In the genomic region with DNA sequence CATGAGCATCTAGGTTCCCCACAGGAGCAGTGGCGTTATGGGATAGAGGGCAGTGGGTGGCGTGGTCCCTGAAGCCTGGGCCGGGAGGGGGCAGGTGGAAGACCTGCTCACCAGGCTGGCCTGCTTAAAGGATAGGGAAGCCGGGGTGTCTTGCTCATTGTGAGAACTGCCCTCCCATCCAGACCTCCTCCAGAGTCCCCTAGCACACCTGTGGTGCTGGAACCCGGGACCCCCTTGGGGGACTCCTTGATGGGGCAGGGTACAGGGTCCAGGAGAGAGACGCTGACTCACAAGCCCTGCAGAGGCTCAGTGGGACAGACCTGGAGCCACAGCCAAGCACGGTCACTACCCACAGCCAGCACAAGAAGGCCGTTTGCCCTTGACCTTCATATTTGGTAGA, we compare ENCODE assay signal across 18 cellular contexts. TPM values are rescaled to one million over a fixed set of nuclear protein-coding genes. Genes with fewer than 3 reads are reported as not detected.
DNase-seq lines count a peak whose midpoint lies in the region; ATAC-seq, FAIRE-seq and TF ChIP-seq lines count a peak whose summit lies in the region.
"Had no signal": no experiment of that assay in that cellular context is flagged by ENCODE, and none has a peak within 500 bp of the region (broad histone marks: within the 10 kb centered on the region; RNA-seq: fewer than 3 reads in every experiment).

No MANE protein-coding gene starts in this region.

- 90 to 93% methylated on average over 3 to 8 of the region's 8 CpGs for WGBS in endodermal cell (ENCODE audit: insufficient coverage in 1 of 2, insufficient read length in 1 of 2), 2 experiments

- no peak for FAIRE-seq in GM19239 (lab: Jason Lieb, UNC)
- FAIRE-seq: H1 had no signal

- no peak overlapping the region for H2AFZ ChIP-seq in ACC112 (ENCODE audit: low read length, unreplicated experiment)

- H3K4me3 ChIP-seq in ACC112 (ENCODE audit: low read depth, low read length) (no peak overlapping the region), endodermal cell (ENCODE audit: low read length) (no peak overlapping the region)

- H3K36me3 Mint-ChIP-seq in endodermal cell (ENCODE audit: low read depth) = no peaks in the 10 kb centered on the region
- H3K36me3 Mint-ChIP-seq in stimulated activated effector memory CD8-positive, alpha-beta T cell treated with anti-CD3 and anti-CD28 coated beads, Interleukin-12 subunit alpha, Interleukin-12 subunit beta, amount 100 ng/mL, for 72 hours = no peaks in the 10 kb centered on the region
- H3K36me3 Mint-ChIP-seq: CD8-positive, alpha-beta T cell had no signal

- no peak overlapping the region for H3K4me3 Mint-ChIP-seq in endodermal cell
- no peak overlapping the region for H3K4me3 Mint-ChIP-seq in stimulated activated effector memory CD8-positive, alpha-beta T cell treated with anti-CD3 and anti-CD28 coated beads, Interleukin-12 subunit alpha, Interleukin-12 subunit beta, amount 100 ng/mL, for 72 hours
- H3K4me3 Mint-ChIP-seq: CD8-positive, alpha-beta T cell had no signal

- DNase-seq in HuH-7.5 (ENCODE audit: low spot score) = peak; percentile 2
- peak; percentile 42 for DNase-seq in endodermal cell
- peak; percentile 74 for DNase-seq in posterior vena cava (ENCODE audit: low spot score)
- no peak for DNase-seq in stimulated activated effector memory CD8-positive, alpha-beta T cell treated with anti-CD3 and anti-CD28 coated beads, Interleukin-12 subunit alpha, Interleukin-12 subunit beta, amount 100 ng/mL, for 72 hours (ENCODE audit: low spot score in 2 of 2)
- DNase-seq in GM19239 (ENCODE audit: insufficient read length, low spot score) = no peak
- DNase-seq in HUDEP-2 (lab: John Stamatoyannopoulos, UW; ENCODE audit: unreplicated experiment in 76 of 76) = no peak
- DNase-seq: BE2C; CD8-positive, alpha-beta T cell; NCI-H1092 treated with DMSO at 0.1 percent for 48 hours; NCI-H187 treated with DMSO at 0.1 percent for 48 hours; NCI-H446; SHP77 treated with DMSO at 0.1 percent for 48 hours had no signal

- no peaks in the 10 kb centered on the region for H3K9me3 ChIP-seq in endodermal cell (ENCODE audit: control insufficient read depth, low read length)
- H3K9me3 ChIP-seq: BE2C had no signal

- ATAC-seq in stimulated activated effector memory CD8-positive, alpha-beta T cell treated with anti-CD3 and anti-CD28 coated beads, Interleukin-12 subunit alpha, Interleukin-12 subunit beta, amount 100 ng/mL, for 72 hours = no peak
- ATAC-seq in GM19397 (IDR thresholded peaks at IDR 0.05; ENCODE audit: unreplicated experiment) = no peak
- ATAC-seq: CD8-positive, alpha-beta T cell had no signal

- no peaks in the 10 kb centered on the region for H3K9me3 Mint-ChIP-seq in endodermal cell
- H3K9me3 Mint-ChIP-seq in stimulated activated effector memory CD8-positive, alpha-beta T cell treated with anti-CD3 and anti-CD28 coated beads, Interleukin-12 subunit alpha, Interleukin-12 subunit beta, amount 100 ng/mL, for 72 hours = no peaks in the 10 kb centered on the region
- H3K9me3 Mint-ChIP-seq: CD8-positive, alpha-beta T cell had no signal

- H3K27ac ChIP-seq in ACC112 (ENCODE audit: low read depth, low read length) (peak overlapping the region; percentile 86; the same call in 1 of the 2 replicates), endodermal cell (ENCODE audit: low read depth, low read length) (no peak overlapping the region)
- H3K27ac ChIP-seq: KMS-11 had no signal

- peaks cover 11% of the 10 kb centered on the region; the same call in 1 of the 2 replicates for H3K27me3 ChIP-seq in ACC112 (ENCODE audit: insufficient read depth, low read length)
- peaks cover 44% of the 10 kb centered on the region for H3K27me3 ChIP-seq in endodermal cell (ENCODE audit: control insufficient read depth, insufficient read depth, low read length, poor library complexity, severe bottlenecking)
- H3K27me3 ChIP-seq: BE2C had no signal

- intact Hi-C loops in posterior vena cava (cut with DNase I) = no loop called here

- TF ChIP-seq CTCF in endodermal cell (conservative IDR thresholded peaks at IDR 0.05) = no peak

- H3K27me3 Mint-ChIP-seq in endodermal cell (ENCODE audit: insufficient read depth) = peaks cover 49% of the 10 kb centered on the region

- H3K4me1 Mint-ChIP-seq in endodermal cell = no peaks in the 10 kb centered on the region
- peaks cover 6% of the 10 kb centered on the region for H3K4me1 Mint-ChIP-seq in stimulated activated effector memory CD8-positive, alpha-beta T cell treated with anti-CD3 and anti-CD28 coated beads, Interleukin-12 subunit alpha, Interleukin-12 subunit beta, amount 100 ng/mL, for 72 hours

- H3K27ac Mint-ChIP-seq in endodermal cell = no peak overlapping the region
- H3K27ac Mint-ChIP-seq in stimulated activated effector memory CD8-positive, alpha-beta T cell treated with anti-CD3 and anti-CD28 coated beads, Interleukin-12 subunit alpha, Interleukin-12 subunit beta, amount 100 ng/mL, for 72 hours = no peak overlapping the region
- H3K27ac Mint-ChIP-seq: CD8-positive, alpha-beta T cell had no signal

- peaks cover 25% of the 10 kb centered on the region for H3K4me1 ChIP-seq in ACC112 (ENCODE audit: control insufficient read depth, insufficient read depth, low read length, unreplicated experiment)
- H3K4me1 ChIP-seq in endodermal cell (ENCODE audit: control insufficient read depth, insufficient read depth, low read length) = no peaks in the 10 kb centered on the region
- H3K4me1 ChIP-seq: BE2C had no signal

- no peaks in the 10 kb centered on the region for H3K79me2 ChIP-seq in ACC112 (ENCODE audit: control insufficient read depth, insufficient read depth, low read length, unreplicated experiment)

- no peak overlapping the region for H3K9ac ChIP-seq in endodermal cell (ENCODE audit: extremely low read depth, low read length, poor library complexity, severe bottlenecking)
- H3K9ac ChIP-seq: KMS-11 had no signal

- H3K36me3 ChIP-seq in ACC112 (ENCODE audit: insufficient read depth, low read length) = no peaks in the 10 kb centered on the region
- no peaks in the 10 kb centered on the region for H3K36me3 ChIP-seq in endodermal cell (ENCODE audit: control insufficient read depth, insufficient read depth, low read length)
- H3K36me3 ChIP-seq: BE2C had no signal

RNA-seq across cellular contexts. Expression of gene RHCG, which starts 2.8 kb away (rescaled TPM):
- not detected for total RNA-seq in endodermal cell
- polyA plus RNA-seq in endodermal cell (2013, experiment 1 of 2) = 0.11 TPM
- not detected for polyA plus RNA-seq in endodermal cell (2013, experiment 2 of 2)
- total RNA-seq in posterior vena cava = not detected
- total RNA-seq: CD8-positive, alpha-beta T cell; H1; MCF 10A had no signal
- polyA plus RNA-seq: AG04450 had no signal

Comparison
In these comparisons a context has a peak if more than half of its experiments do, and no peak if none do; other contexts are left out.
1. DNase-seq: peak in HuH-7.5 (single experiment), endodermal cell (single experiment) and posterior vena cava (single experiment); none in stimulated activated effector memory CD8-positive, alpha-beta T cell treated with anti-CD3 and anti-CD28 coated beads, Interleukin-12 subunit alpha, Interleukin-12 subunit beta, amount 100 ng/mL, for 72 hours (0 of 2), GM19239 (single experiment) and HUDEP-2 (0 of 76).